Comparison of ENCODE assay signal across 8 cellular contexts in the genomic region with DNA sequence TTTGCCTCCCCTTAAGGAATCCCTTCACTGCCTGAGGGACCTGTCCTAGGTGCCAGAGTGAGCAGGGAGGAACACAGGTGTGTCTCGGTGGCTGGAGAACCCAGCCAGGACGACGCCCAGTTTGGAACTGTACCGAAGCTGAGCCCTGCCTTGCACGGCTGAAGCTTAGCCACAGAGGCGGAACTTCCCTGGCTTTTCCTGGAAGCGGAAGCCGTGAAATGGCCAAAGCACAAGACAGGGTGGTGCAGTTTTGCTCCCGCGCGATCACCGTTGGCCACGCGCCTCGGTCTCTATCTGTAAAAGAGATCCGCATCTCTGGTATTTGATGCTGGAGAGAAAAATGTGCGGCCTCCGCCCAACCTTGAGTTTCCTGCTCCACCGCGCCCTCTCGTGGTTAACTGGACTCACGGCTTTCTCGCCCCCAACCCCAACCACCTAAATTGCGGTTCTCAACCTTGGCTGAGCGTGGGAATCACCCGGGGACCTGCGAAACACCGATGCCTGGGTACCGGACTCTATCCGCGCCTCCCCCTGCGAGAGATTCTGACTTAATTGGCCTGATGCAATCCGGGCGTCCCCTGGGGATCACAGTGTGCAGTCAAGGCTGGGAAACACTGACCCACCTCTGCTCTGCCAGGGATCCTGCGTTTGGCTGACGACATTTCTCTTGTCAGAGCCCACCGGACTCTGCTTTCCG.
A peak's percentile ranks its signal among the peaks of the same experiment; 100 is the strongest.
DNase-seq lines count a peak whose midpoint lies in the region; ATAC-seq and TF ChIP-seq lines count a peak whose summit lies in the region.

No MANE protein-coding gene starts in this region.

- no peaks in the 10 kb centered on the region for H3K27me3 ChIP-seq in kidney epithelial cell (ENCODE audit: control insufficient read depth, insufficient read depth, low read length)

- peak; percentile 88 for TF ChIP-seq CTCF in kidney epithelial cell (IDR thresholded peaks at IDR 0.05; ENCODE audit: insufficient read depth, low read length, poor library complexity, severe bottlenecking)

- peak; percentile 15 for DNase-seq in NCI-H2196 treated with DMSO at 0.1 percent for 48 hours (lab: John Stamatoyannopoulos, UW; ENCODE audit: unreplicated experiment)
- peak; percentile 87 for DNase-seq in activated CD4-positive, CD25-positive, alpha-beta regulatory T cell treated with anti-CD3 and anti-CD28 coated beads, Interleukin-2, amount 50 U/mL, for 72 hours
- DNase-seq in cerebellar cortex (ENCODE audit: low spot score), result peak; percentile 83
- DNase-seq in kidney epithelial cell (ENCODE audit: low read depth), result peak; percentile 43
- DNase-seq in stimulated activated CD4-positive, alpha-beta T cell treated with anti-CD3 and anti-CD28 coated beads, Interleukin-15, amount 100 ng/mL, for 1 hour (ENCODE audit: low read depth in 1 of 2, low spot score in 1 of 2), result peak; percentile 64 to 77
- no peak for DNase-seq in GF-D8 (lab: John Stamatoyannopoulos, UW)

- no peak overlapping the region for H3K4me3 ChIP-seq in kidney epithelial cell (ENCODE audit: low read depth, low read length)

- H3K36me3 ChIP-seq in ES-I3 (ENCODE audit: insufficient read depth, low read length), result no peaks in the 10 kb centered on the region
- no peaks in the 10 kb centered on the region for H3K36me3 ChIP-seq in kidney epithelial cell (ENCODE audit: control insufficient read depth, insufficient read depth, low read length)

- H3K9me3 ChIP-seq in ES-I3 (ENCODE audit: control insufficient read depth, insufficient read depth, low read length), result no peaks in the 10 kb centered on the region; the same call in 1 of the 2 replicates

- H3K4me1 ChIP-seq in ES-I3 (ENCODE audit: insufficient read depth, low read length), result peaks cover 7% of the 10 kb centered on the region; the same call in 1 of the 2 replicates

- peak; percentile 53 for ATAC-seq in HG02798 (IDR thresholded peaks at IDR 0.05; ENCODE audit: poor library complexity, unreplicated experiment)

- H3K9ac ChIP-seq in ES-I3 (ENCODE audit: low read depth, low read length), result peak overlapping the region; percentile 14; the same call in 1 of the 2 replicates
